Comparison of ENCODE assay signal across 2 cellular contexts in the genomic region with DNA sequence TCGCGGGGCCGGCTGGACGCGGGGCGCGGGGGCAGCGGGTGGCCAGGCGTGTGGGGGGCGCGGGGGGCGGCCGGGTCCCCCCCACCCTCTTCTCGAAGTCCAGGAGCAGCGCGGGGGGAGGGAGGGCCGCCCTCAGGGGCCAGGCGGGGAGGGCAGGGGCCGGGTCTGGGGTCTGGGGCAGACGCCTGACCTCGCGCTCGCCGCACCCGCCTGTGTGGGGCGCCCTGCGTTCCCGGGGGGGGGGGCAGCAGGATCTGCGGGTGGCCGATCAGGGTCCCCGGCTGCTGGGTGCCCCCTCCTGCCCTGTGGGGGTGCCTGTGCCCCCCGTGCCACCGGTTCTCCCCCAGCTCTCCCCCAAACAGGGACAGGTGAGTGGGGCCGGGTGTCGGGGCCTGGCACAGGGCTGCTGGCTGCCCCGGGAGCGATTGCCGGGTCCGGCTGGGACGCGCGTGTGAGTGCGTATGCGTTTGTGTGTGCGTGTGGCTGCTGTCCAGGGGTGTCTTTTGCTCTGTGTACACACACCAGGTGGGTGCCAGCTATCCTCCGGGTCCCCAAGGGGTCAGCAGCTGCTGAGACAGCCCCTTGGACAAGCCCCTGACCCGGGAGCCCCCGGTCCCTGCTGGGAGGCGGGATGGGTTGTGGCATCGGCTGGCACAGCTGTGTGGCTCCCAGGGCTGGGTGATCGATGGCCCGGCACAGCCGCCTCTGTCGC.
TF ChIP-seq lines count a peak whose summit lies in the region.

No MANE protein-coding gene starts in this region.

TF ChIP-seq in HEK293, 187 proteins besides CTCF, POLR2A, EP300 and RAD21:
- TF ChIP-seq ZNF138 (tag by site-specific recombination; IDR thresholded peaks at IDR 0.05; ENCODE audit: borderline replicate concordance) = no peak
- TF ChIP-seq GLIS2 (tag by site-specific recombination; IDR thresholded peaks at IDR 0.05) = 0 out of 2 replicates have a peak, but pooled peaks have one; percentile 29
- TF ChIP-seq ZNF791 (tag by site-specific recombination; IDR thresholded peaks at IDR 0.05) = no peak
- TF ChIP-seq, protein P1, sequence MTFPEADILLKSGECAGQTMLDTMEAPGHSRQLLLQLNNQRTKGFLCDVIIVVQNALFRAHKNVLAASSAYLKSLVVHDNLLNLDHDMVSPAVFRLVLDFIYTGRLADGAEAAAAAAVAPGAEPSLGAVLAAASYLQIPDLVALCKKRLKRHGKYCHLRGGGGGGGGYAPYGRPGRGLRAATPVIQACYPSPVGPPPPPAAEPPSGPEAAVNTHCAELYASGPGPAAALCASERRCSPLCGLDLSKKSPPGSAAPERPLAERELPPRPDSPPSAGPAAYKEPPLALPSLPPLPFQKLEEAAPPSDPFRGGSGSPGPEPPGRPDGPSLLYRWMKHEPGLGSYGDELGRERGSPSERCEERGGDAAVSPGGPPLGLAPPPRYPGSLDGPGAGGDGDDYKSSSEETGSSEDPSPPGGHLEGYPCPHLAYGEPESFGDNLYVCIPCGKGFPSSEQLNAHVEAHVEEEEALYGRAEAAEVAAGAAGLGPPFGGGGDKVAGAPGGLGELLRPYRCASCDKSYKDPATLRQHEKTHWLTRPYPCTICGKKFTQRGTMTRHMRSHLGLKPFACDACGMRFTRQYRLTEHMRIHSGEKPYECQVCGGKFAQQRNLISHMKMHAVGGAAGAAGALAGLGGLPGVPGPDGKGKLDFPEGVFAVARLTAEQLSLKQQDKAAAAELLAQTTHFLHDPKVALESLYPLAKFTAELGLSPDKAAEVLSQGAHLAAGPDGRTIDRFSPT (tag by site-specific recombination; IDR thresholded peaks at IDR 0.05) = peak; percentile 70; the same call in 1 of the 2 replicates
- TF ChIP-seq PATZ1 (tag by site-specific recombination; IDR thresholded peaks at IDR 0.05) = 0 out of 2 replicates have a peak, but pooled peaks have one; percentile 41
- TF ChIP-seq ZNF394 (tag by site-specific recombination; IDR thresholded peaks at IDR 0.05; ENCODE audit: borderline replicate concordance) = no peak
TF ChIP-seq in HEK293: peak in this region for 3.

TF ChIP-seq in endothelial cell of umbilical vein, 7 proteins besides CTCF, POLR2A, EP300 and RAD21:
- peak; percentile 89 for TF ChIP-seq EZH2 (IDR thresholded peaks at IDR 0.05; ENCODE audit: borderline replicate concordance, low read depth, low read length, severe bottlenecking)
- no peak for TF ChIP-seq POLR2AphosphoS5 (IDR thresholded peaks at IDR 0.05; ENCODE audit: insufficient read depth, low read depth, low read length)
- TF ChIP-seq FOS (IDR thresholded peaks at IDR 0.05; ENCODE audit: borderline replicate concordance, insufficient read depth, low read length) = no peak
